ENCODE assay signal across 12 cellular contexts in genomic region chr2:112253261-112253807, GRCh38. TPM values are rescaled to one million over a fixed set of nuclear protein-coding genes. Genes with fewer than 3 reads are reported as not detected.
DNase-seq lines count a peak whose midpoint lies in the region; ATAC-seq and TF ChIP-seq lines count a peak whose summit lies in the region.
"Had no signal": no experiment of that assay in that cellular context is flagged by ENCODE, and none has a peak within 500 bp of the region (broad histone marks: within the 10 kb centered on the region; RNA-seq: fewer than 3 reads in every experiment).

No MANE protein-coding gene starts in this region.

- H3K27ac Mint-ChIP-seq in T-helper 2 cell treated with Interferon-gamma antibody and Interleukin-4, amounts not matched to agents 5 μg/mL and 100 μg/mL, for 36 hours: no peak overlapping the region
- no peak overlapping the region for H3K27ac Mint-ChIP-seq in activated CD4-positive, alpha-beta memory T cell treated with anti-CD3 and anti-CD28 coated beads, Interleukin-2, amount 10 ng/mL, durations not matched to agents 7 days and 5 days
- H3K27ac Mint-ChIP-seq in natural killer cell treated with Interleukin-12 subunit alpha and Interleukin-12 subunit beta and Interleukin-15 and Interleukin-18, amount 100 ng/mL, for 72 hours: no peak overlapping the region

- intact Hi-C loops in left cardiac atrium (cut with DNase I): loop anchor here in 1 of 2 donors (10.0 kb wide), 1 partner anchor 129 kb away; no protein-coding TSS in a partner anchor

- peak overlapping the region; percentile 86 for H3K4me3 Mint-ChIP-seq in T-helper 2 cell treated with Interferon-gamma antibody and Interleukin-4, amounts not matched to agents 5 μg/mL and 100 μg/mL, for 36 hours
- H3K4me3 Mint-ChIP-seq in activated CD4-positive, alpha-beta memory T cell treated with anti-CD3 and anti-CD28 coated beads, Interleukin-2, amount 10 ng/mL, durations not matched to agents 7 days and 5 days: peak overlapping the region; percentile 79
- H3K4me3 Mint-ChIP-seq in natural killer cell treated with Interleukin-12 subunit alpha and Interleukin-12 subunit beta and Interleukin-15 and Interleukin-18, amount 100 ng/mL, for 72 hours: peak overlapping the region; percentile 87

- no peaks in the 10 kb centered on the region for H3K9me3 Mint-ChIP-seq in T-helper 2 cell treated with Interferon-gamma antibody and Interleukin-4, amounts not matched to agents 5 μg/mL and 100 μg/mL, for 36 hours
- no peaks in the 10 kb centered on the region for H3K9me3 Mint-ChIP-seq in activated CD4-positive, alpha-beta memory T cell treated with anti-CD3 and anti-CD28 coated beads, Interleukin-2, amount 10 ng/mL, durations not matched to agents 7 days and 5 days
- no peaks in the 10 kb centered on the region for H3K9me3 Mint-ChIP-seq in natural killer cell treated with Interleukin-12 subunit alpha and Interleukin-12 subunit beta and Interleukin-15 and Interleukin-18, amount 100 ng/mL, for 72 hours
- H3K9me3 Mint-ChIP-seq: stimulated activated naive B cell treated with anti-CD40 and anti-IgM and Interleukin-4, amounts not matched to agents 10 μg/mL and 1 μg/mL and 100 μg/mL, for 72 hours had no signal

- TF ChIP-seq EP300 in Ishikawa (IDR thresholded peaks at IDR 0.05; ENCODE audit: borderline replicate concordance): no peak

- peaks cover 16% of the 10 kb centered on the region for H3K4me1 Mint-ChIP-seq in T-helper 2 cell treated with Interferon-gamma antibody and Interleukin-4, amounts not matched to agents 5 μg/mL and 100 μg/mL, for 36 hours (ENCODE audit: low read depth)
- H3K4me1 Mint-ChIP-seq in activated CD4-positive, alpha-beta memory T cell treated with anti-CD3 and anti-CD28 coated beads, Interleukin-2, amount 10 ng/mL, durations not matched to agents 7 days and 5 days: peaks cover 27% of the 10 kb centered on the region
- H3K4me1 Mint-ChIP-seq in natural killer cell treated with Interleukin-12 subunit alpha and Interleukin-12 subunit beta and Interleukin-15 and Interleukin-18, amount 100 ng/mL, for 72 hours (ENCODE audit: low read depth in 2 of 2): peaks cover 14 to 15% of the 10 kb centered on the region in 2 donors

- DNase-seq in T-helper 2 cell treated with Interferon-gamma antibody and Interleukin-4, amounts not matched to agents 5 μg/mL and 100 μg/mL, for 36 hours (ENCODE audit: low spot score): no peak
- DNase-seq in T-helper 2 cell: no peak
- DNase-seq in activated CD4-positive, alpha-beta memory T cell treated with anti-CD3 and anti-CD28 coated beads, Interleukin-2, amount 10 ng/mL, durations not matched to agents 7 days and 5 days: no peak
- DNase-seq in natural killer cell treated with Interleukin-12 subunit alpha and Interleukin-12 subunit beta and Interleukin-15 and Interleukin-18, amount 100 ng/mL, for 72 hours (ENCODE audit: low spot score): no peak
- DNase-seq in stimulated activated CD4-positive, alpha-beta T cell treated with anti-CD3 and anti-CD28 coated beads, Interleukin-4, amount 100 ng/mL, for 4 hours: no peak
- DNase-seq in left cardiac atrium: no peak
- DNase-seq: activated naive CD4-positive, alpha-beta T cell; mucosa of descending colon; NCI-H510A; stimulated activated naive B cell treated with anti-CD40 and anti-IgM and Interleukin-4, amounts not matched to agents 10 μg/mL and 1 μg/mL and 100 μg/mL, for 72 hours had no signal

- no peak for ATAC-seq in natural killer cell treated with Interleukin-12 subunit alpha and Interleukin-12 subunit beta and Interleukin-15 and Interleukin-18, amount 100 ng/mL, for 72 hours
- no peak for ATAC-seq in HG03108 (IDR thresholded peaks at IDR 0.05; ENCODE audit: unreplicated experiment)
- no peak for ATAC-seq in left cardiac atrium
- ATAC-seq: mucosa of descending colon had no signal

- no peaks in the 10 kb centered on the region for H3K27me3 Mint-ChIP-seq in T-helper 2 cell treated with Interferon-gamma antibody and Interleukin-4, amounts not matched to agents 5 μg/mL and 100 μg/mL, for 36 hours (ENCODE audit: low read depth)
- no peaks in the 10 kb centered on the region for H3K27me3 Mint-ChIP-seq in activated CD4-positive, alpha-beta memory T cell treated with anti-CD3 and anti-CD28 coated beads, Interleukin-2, amount 10 ng/mL, durations not matched to agents 7 days and 5 days
- no peaks in the 10 kb centered on the region for H3K27me3 Mint-ChIP-seq in natural killer cell treated with Interleukin-12 subunit alpha and Interleukin-12 subunit beta and Interleukin-15 and Interleukin-18, amount 100 ng/mL, for 72 hours
- H3K27me3 Mint-ChIP-seq: stimulated activated naive B cell treated with anti-CD40 and anti-IgM and Interleukin-4, amounts not matched to agents 10 μg/mL and 1 μg/mL and 100 μg/mL, for 72 hours had no signal

- CTCF ChIA-PET in activated CD4-positive, alpha-beta memory T cell treated with anti-CD3 and anti-CD28 coated beads, Interleukin-2, amount 10 ng/mL, durations not matched to agents 7 days and 5 days (lab: Charles Lee): interaction anchor here (1.8 to 3.1 kb wide), 2 partner anchors 11 to 71 kb away, joined by 5 to 11 read pairs; no protein-coding TSS in a partner anchor

- POLR2A ChIA-PET in activated CD4-positive, alpha-beta memory T cell treated with anti-CD3 and anti-CD28 coated beads, Interleukin-2, amount 10 ng/mL, durations not matched to agents 7 days and 5 days (lab: Charles Lee): interaction anchor here (1.0 to 4.5 kb wide), 7 partner anchors 7 to 331 kb away, joined by 3 to 28 read pairs (median 12); partner anchors contain the start of genes CHCHD5, FBLN7 and ZC3H6

- no peak for TF ChIP-seq RAD21 in Ishikawa (IDR thresholded peaks at IDR 0.05; ENCODE audit: low read depth)

- H3K36me3 Mint-ChIP-seq in T-helper 2 cell treated with Interferon-gamma antibody and Interleukin-4, amounts not matched to agents 5 μg/mL and 100 μg/mL, for 36 hours (ENCODE audit: low read depth): peaks cover 15% of the 10 kb centered on the region
- peaks cover 14% of the 10 kb centered on the region for H3K36me3 Mint-ChIP-seq in activated CD4-positive, alpha-beta memory T cell treated with anti-CD3 and anti-CD28 coated beads, Interleukin-2, amount 10 ng/mL, durations not matched to agents 7 days and 5 days (ENCODE audit: low read depth)
- peaks cover 6% of the 10 kb centered on the region for H3K36me3 Mint-ChIP-seq in natural killer cell treated with Interleukin-12 subunit alpha and Interleukin-12 subunit beta and Interleukin-15 and Interleukin-18, amount 100 ng/mL, for 72 hours

TF ChIP-seq in Ishikawa, 13 proteins besides CTCF, POLR2A, EP300 and RAD21:
- TF ChIP-seq CEBPB (IDR thresholded peaks at IDR 0.05): no peak
- peak; percentile 52; the same call in 1 of the 2 replicates for TF ChIP-seq NFIC (IDR thresholded peaks at IDR 0.05)

RNA-seq across cellular contexts. Expression of gene ZC3H8, which starts 1.5 kb away (rescaled TPM):
- 10 to 100 TPM; 12.3 to 12.9 TPM for total RNA-seq in activated CD4-positive, alpha-beta memory T cell treated with anti-CD3 and anti-CD28 coated beads, Interleukin-2, amount 10 ng/mL, durations not matched to agents 7 days and 5 days
- 10 to 100 TPM; 14.1 to 34.7 TPM for total RNA-seq in natural killer cell treated with Interleukin-12 subunit alpha and Interleukin-12 subunit beta and Interleukin-15 and Interleukin-18, amount 100 ng/mL, for 72 hours
- total RNA-seq in left cardiac atrium: 1 to 10 TPM; 8.8 to 10.0 TPM

RNA-seq across cellular contexts. Expression of gene ZC3H6, which starts 22.1 kb away (rescaled TPM):
- total RNA-seq in activated CD4-positive, alpha-beta memory T cell treated with anti-CD3 and anti-CD28 coated beads, Interleukin-2, amount 10 ng/mL, durations not matched to agents 7 days and 5 days: 10 to 100 TPM; 13.5 to 14.7 TPM
- total RNA-seq in natural killer cell treated with Interleukin-12 subunit alpha and Interleukin-12 subunit beta and Interleukin-15 and Interleukin-18, amount 100 ng/mL, for 72 hours: 1 to 10 TPM; 2.6 to 3.4 TPM
- 10 to 100 TPM; 18.7 to 20.0 TPM for total RNA-seq in left cardiac atrium
